15 cellular contexts compared by ENCODE assay signal in the genomic region with DNA sequence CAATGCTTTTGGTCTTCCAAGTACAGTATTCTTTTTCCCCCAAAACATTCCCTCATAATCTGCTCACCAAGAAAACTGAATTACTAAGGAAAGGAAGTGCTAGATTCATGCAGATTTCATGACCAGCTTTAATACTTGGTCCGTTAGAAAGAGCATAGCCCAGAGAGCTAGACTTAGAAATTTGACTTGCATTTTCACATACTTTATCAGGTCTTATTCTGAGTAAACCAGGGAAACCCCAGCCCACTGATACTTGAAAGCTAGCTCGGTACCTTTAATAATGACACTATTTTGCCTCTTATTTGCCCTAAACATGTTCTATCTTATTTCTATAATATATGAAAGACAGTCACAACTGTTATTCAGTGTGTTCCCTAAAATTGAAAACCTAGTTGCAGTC.
DNase-seq lines count a peak whose midpoint lies in the region; ATAC-seq and TF ChIP-seq lines count a peak whose summit lies in the region.
"Had no signal": no experiment of that assay in that cellular context is flagged by ENCODE, and none has a peak within 500 bp of the region (broad histone marks: within the 10 kb centered on the region; RNA-seq: fewer than 3 reads in every experiment).

No MANE protein-coding gene starts in this region.

- H3K27me3 ChIP-seq in body of pancreas: no peaks in the 10 kb centered on the region

- 85 to 100% methylated on average over 2 of the region's 2 CpGs for WGBS in body of pancreas, 2 donors

- DNase-seq in GM10266 (ENCODE audit: extremely low spot score) (peak; percentile 6), NCI-H1694 (lab: John Stamatoyannopoulos, UW) (no peak), NCI-H146 (lab: John Stamatoyannopoulos, UW) (no peak), body of pancreas (no peak), NCI-H524 (lab: John Stamatoyannopoulos, UW) (no peak)
- DNase-seq: activated CD8-positive, alpha-beta memory T cell treated with anti-CD3 and anti-CD28 coated beads, Interleukin-2, amount 50 U/mL, for 4 hours; CD8-positive, alpha-beta memory T cell; left cardiac atrium; NCI-H1436 treated with DMSO at 0.1 percent for 48 hours had no signal

- ATAC-seq in GM19035 (IDR thresholded peaks at IDR 0.05; ENCODE audit: unreplicated experiment): peak; percentile 86
- ATAC-seq in GM21786 (IDR thresholded peaks at IDR 0.05; ENCODE audit: unreplicated experiment): peak; percentile 75
- peak; percentile 66 for ATAC-seq in HG03103 (IDR thresholded peaks at IDR 0.05; ENCODE audit: low read depth, unreplicated experiment)
- ATAC-seq in body of pancreas: no peak
- ATAC-seq: K562, left cardiac atrium, Panc1 had no signal

- H3K36me3 ChIP-seq in body of pancreas (replicated peaks in 1 of 2; ENCODE audit: insufficient read depth in 1 of 2, low read depth in 2 of 2): no peaks in the 10 kb centered on the region
- H3K36me3 ChIP-seq: prostate gland had no signal

- H3K4me1 ChIP-seq in body of pancreas: peaks cover 11% of the 10 kb centered on the region
- H3K4me1 ChIP-seq: prostate gland had no signal

- H3K9me3 ChIP-seq in body of pancreas: no peaks in the 10 kb centered on the region
- H3K9me3 ChIP-seq: prostate gland had no signal

- TF ChIP-seq CTCF in GM10266 (IDR thresholded peaks at IDR 0.05; ENCODE audit: control insufficient read depth, insufficient read depth, low read depth, missing control alignments) (no peak), body of pancreas (IDR thresholded peaks at IDR 0.05) (no peak)

- intact Hi-C loops in body of pancreas (cut with DNase I): no loop called here

- no peak overlapping the region for H3K27ac ChIP-seq in body of pancreas
- H3K27ac ChIP-seq: prostate gland had no signal

- no peak for TF ChIP-seq POLR2A in body of pancreas (IDR thresholded peaks at IDR 0.05)

- H3K4me3 ChIP-seq in body of pancreas: no peak overlapping the region
- H3K4me3 ChIP-seq: K562, prostate gland had no signal
